12 cellular contexts compared by ENCODE assay signal in the genomic region with DNA sequence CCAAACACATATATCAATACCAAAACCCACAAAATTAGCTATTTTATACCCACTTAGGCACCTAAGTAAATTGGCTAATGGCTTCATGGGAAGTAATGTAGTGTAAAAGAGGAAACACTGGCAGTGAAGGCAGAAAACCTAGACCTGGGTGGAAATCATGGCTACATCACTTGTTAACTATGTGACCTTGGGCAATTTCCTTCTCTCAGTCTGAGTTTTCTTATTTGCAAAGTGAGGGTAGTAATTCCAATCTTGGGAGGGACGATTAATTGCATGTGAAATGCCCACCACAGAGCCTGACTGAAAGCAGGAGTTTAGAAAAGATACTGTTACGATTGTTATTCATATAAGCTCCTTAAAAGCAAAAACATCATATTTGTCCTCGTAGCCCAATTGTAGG. TPM values are rescaled to one million over a fixed set of nuclear protein-coding genes. Genes with fewer than 3 reads are reported as not detected.
A peak's percentile ranks its signal among the peaks of the same experiment; 100 is the strongest.
DNase-seq lines count a peak whose midpoint lies in the region; ATAC-seq and TF ChIP-seq lines count a peak whose summit lies in the region.
"Had no signal": no experiment of that assay in that cellular context is flagged by ENCODE, and none has a peak within 500 bp of the region (broad histone marks: within the 10 kb centered on the region; RNA-seq: fewer than 3 reads in every experiment).

No MANE protein-coding gene starts in this region.

- H3K27me3 ChIP-seq in dorsolateral prefrontal cortex, result no peaks in the 10 kb centered on the region

- ATAC-seq in activated T-cell treated with anti-CD3 and anti-CD28 coated beads, Interleukin-2, amount 50 U/mL, for 4 hours, result no peak
- no peak for ATAC-seq in HG02970 (IDR thresholded peaks at IDR 0.05; ENCODE audit: low FRiP score, unreplicated experiment)
- ATAC-seq: stimulated activated naive CD8-positive, alpha-beta T cell treated with anti-CD3 and anti-CD28 coated beads, Interleukin-15, amount 100 ng/mL, for 72 hours had no signal

- peak overlapping the region; percentile 10 for H3K27ac Mint-ChIP-seq in activated T-cell treated with anti-CD3 and anti-CD28 coated beads, Interleukin-2, amount 50 U/mL, for 24 hours
- H3K27ac Mint-ChIP-seq in type B pancreatic cell, result peak overlapping the region; percentile 69
- H3K27ac Mint-ChIP-seq: stimulated activated naive CD8-positive, alpha-beta T cell treated with anti-CD3 and anti-CD28 coated beads, Interleukin-15, amount 100 ng/mL, for 72 hours had no signal

- H3K4me3 ChIP-seq in fibroblast of the aortic adventitia (ENCODE audit: low read depth, low read length) (no peak overlapping the region), dorsolateral prefrontal cortex (no peak overlapping the region)
- H3K4me3 ChIP-seq: coronary artery had no signal

- H3K9me3 Mint-ChIP-seq in activated T-cell treated with anti-CD3 and anti-CD28 coated beads, Interleukin-2, amount 50 U/mL, for 24 hours, result no peaks in the 10 kb centered on the region
- H3K9me3 Mint-ChIP-seq in activated T-cell treated with anti-CD3 and anti-CD28 coated beads, Interleukin-2, amount 50 U/mL, for 4 hours, result no peaks in the 10 kb centered on the region
- H3K9me3 Mint-ChIP-seq in type B pancreatic cell, result no peaks in the 10 kb centered on the region
- H3K9me3 Mint-ChIP-seq: stimulated activated naive CD8-positive, alpha-beta T cell treated with anti-CD3 and anti-CD28 coated beads, Interleukin-15, amount 100 ng/mL, for 72 hours had no signal

- no peak for DNase-seq in activated T-cell treated with anti-CD3 and anti-CD28 coated beads, Interleukin-2, amount 50 U/mL, for 24 hours
- no peak for DNase-seq in activated T-cell treated with anti-CD3 and anti-CD28 coated beads, Interleukin-2, amount 50 U/mL, for 4 hours
- peak; percentile 58 for DNase-seq in SKM-1 (lab: John Stamatoyannopoulos, UW; ENCODE audit: unreplicated experiment)
- peak; percentile 76 for DNase-seq in fibroblast of the aortic adventitia (ENCODE audit: low read depth)
- no peak for DNase-seq in type B pancreatic cell (ENCODE audit: extremely low spot score, unreplicated experiment)
- DNase-seq in NCI-H2029 (lab: John Stamatoyannopoulos, UW), result no peak
- no peak for DNase-seq in dorsolateral prefrontal cortex
- DNase-seq: NCI-H146; stimulated activated CD4-positive, alpha-beta T cell treated with anti-CD3 and anti-CD28 coated beads, Interleukin-1b, Interleukin-23, amount 100 ng/mL, for 48 hours; stimulated activated naive CD8-positive, alpha-beta T cell treated with anti-CD3 and anti-CD28 coated beads, Interleukin-15, amount 100 ng/mL, for 72 hours had no signal

- TF ChIP-seq CTCF in fibroblast of the aortic adventitia (IDR thresholded peaks at IDR 0.05; ENCODE audit: insufficient read depth, low read length) (no peak), type B pancreatic cell (conservative IDR thresholded peaks at IDR 0.05) (no peak), dorsolateral prefrontal cortex (IDR thresholded peaks at IDR 0.05 in 54 of 56, conservative IDR thresholded peaks at IDR 0.05 in 2 of 56; ENCODE audit: low read depth in 1 of 56, partially characterized antibody in 56 of 56) (no peak)

- no peak overlapping the region for H3K4me3 Mint-ChIP-seq in activated T-cell treated with anti-CD3 and anti-CD28 coated beads, Interleukin-2, amount 50 U/mL, for 24 hours
- no peak overlapping the region for H3K4me3 Mint-ChIP-seq in activated T-cell treated with anti-CD3 and anti-CD28 coated beads, Interleukin-2, amount 50 U/mL, for 4 hours
- no peak overlapping the region for H3K4me3 Mint-ChIP-seq in type B pancreatic cell
- H3K4me3 Mint-ChIP-seq: stimulated activated naive CD8-positive, alpha-beta T cell treated with anti-CD3 and anti-CD28 coated beads, Interleukin-15, amount 100 ng/mL, for 72 hours had no signal

- peak overlapping the region in 2 of 59 donors; percentile 21 to 40 for H3K27ac ChIP-seq in dorsolateral prefrontal cortex
- H3K27ac ChIP-seq: coronary artery had no signal

- peaks cover 31% of the 10 kb centered on the region for H3K4me1 Mint-ChIP-seq in activated T-cell treated with anti-CD3 and anti-CD28 coated beads, Interleukin-2, amount 50 U/mL, for 24 hours (ENCODE audit: low read depth)
- peaks cover 25% of the 10 kb centered on the region for H3K4me1 Mint-ChIP-seq in activated T-cell treated with anti-CD3 and anti-CD28 coated beads, Interleukin-2, amount 50 U/mL, for 4 hours (ENCODE audit: low read depth)
- H3K4me1 Mint-ChIP-seq in type B pancreatic cell (ENCODE audit: unreplicated experiment), result peaks cover 26% of the 10 kb centered on the region

- no peaks in the 10 kb centered on the region for H3K27me3 Mint-ChIP-seq in activated T-cell treated with anti-CD3 and anti-CD28 coated beads, Interleukin-2, amount 50 U/mL, for 24 hours
- H3K27me3 Mint-ChIP-seq in activated T-cell treated with anti-CD3 and anti-CD28 coated beads, Interleukin-2, amount 50 U/mL, for 4 hours (ENCODE audit: low read depth), result no peaks in the 10 kb centered on the region
- H3K27me3 Mint-ChIP-seq in type B pancreatic cell, result no peaks in the 10 kb centered on the region
- H3K27me3 Mint-ChIP-seq: stimulated activated naive CD8-positive, alpha-beta T cell treated with anti-CD3 and anti-CD28 coated beads, Interleukin-15, amount 100 ng/mL, for 72 hours had no signal

- peaks cover 18% of the 10 kb centered on the region for H3K36me3 Mint-ChIP-seq in activated T-cell treated with anti-CD3 and anti-CD28 coated beads, Interleukin-2, amount 50 U/mL, for 24 hours (ENCODE audit: low read depth)
- peaks cover 9% of the 10 kb centered on the region for H3K36me3 Mint-ChIP-seq in activated T-cell treated with anti-CD3 and anti-CD28 coated beads, Interleukin-2, amount 50 U/mL, for 4 hours (ENCODE audit: insufficient read depth)
- peaks cover 19% of the 10 kb centered on the region for H3K36me3 Mint-ChIP-seq in type B pancreatic cell

- intact Hi-C loops in dorsolateral prefrontal cortex (cut with DNase I), result loop anchor here in 1 of 2 donors (10.0 kb wide), 1 partner anchor 72 kb away; a partner anchor contains a TSS

RNA-seq across cellular contexts. Expression of a gene that starts 6.1 kb away (rescaled TPM):
- total RNA-seq in activated T-cell treated with anti-CD3 and anti-CD28 coated beads, Interleukin-2, amount 50 U/mL, for 4 hours, result 10 to 100 TPM; 11.2 to 14.9 (median 14.4) TPM
- 14.4 and 24.0 TPM in 2 replicates for total RNA-seq in fibroblast of the aortic adventitia (ENCODE audit: low replicate concordance)
- total RNA-seq in type B pancreatic cell (ENCODE audit: low replicate concordance), result 26.2 and 31.3 TPM in 2 replicates
- 10 to 100 TPM; 17.1 to 54.6 (median 33.8) TPM for total RNA-seq in dorsolateral prefrontal cortex

RNA-seq across cellular contexts. Expression of a gene that starts 52.5 kb away (rescaled TPM):
- 10 to 100 TPM; 32.1 to 35.7 (median 32.8) TPM for total RNA-seq in activated T-cell treated with anti-CD3 and anti-CD28 coated beads, Interleukin-2, amount 50 U/mL, for 4 hours
- total RNA-seq in fibroblast of the aortic adventitia (ENCODE audit: low replicate concordance), result 41.5 and 43.3 TPM in 2 replicates
- total RNA-seq in type B pancreatic cell (ENCODE audit: low replicate concordance), result 17.0 and 23.2 TPM in 2 replicates
- total RNA-seq in dorsolateral prefrontal cortex, result 10 to 100 TPM; 20.8 to 41.9 (median 29.4) TPM

Comparison
In these comparisons a context has a peak if more than half of its experiments do, and no peak if none do; other contexts are left out.
1. DNase-seq: peak in SKM-1 (single experiment) and fibroblast of the aortic adventitia (single experiment); none in activated T-cell treated with anti-CD3 and anti-CD28 coated beads, Interleukin-2, amount 50 U/mL, for 24 hours (single experiment), activated T-cell treated with anti-CD3 and anti-CD28 coated beads, Interleukin-2, amount 50 U/mL, for 4 hours (single experiment), type B pancreatic cell (single experiment), NCI-H2029 (single experiment) and dorsolateral prefrontal cortex (0 of 10).